Comparison of ENCODE assay signal across 8 cellular contexts in the genomic region with DNA sequence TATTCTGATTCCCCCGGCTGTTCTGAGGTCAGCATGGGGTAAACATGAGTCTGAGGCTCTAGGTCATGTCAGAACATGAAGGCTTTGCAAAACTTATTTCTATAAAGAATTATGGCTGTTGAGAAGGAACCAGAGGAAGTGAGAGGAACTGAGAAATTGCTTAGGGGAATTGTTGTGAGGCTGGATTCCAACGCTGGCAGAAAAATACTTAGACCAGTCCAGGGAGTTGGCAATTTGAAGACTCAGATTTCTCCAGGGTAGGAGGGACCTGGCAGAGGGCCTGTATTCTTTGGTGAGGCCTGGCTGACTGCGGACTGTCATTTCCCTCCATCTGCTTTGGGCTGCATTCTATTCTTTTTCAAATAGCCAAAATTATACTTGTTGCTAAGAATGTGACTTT.
DNase-seq lines count a peak whose midpoint lies in the region; ATAC-seq and TF ChIP-seq lines count a peak whose summit lies in the region.

No MANE protein-coding gene starts in this region.

- H3K36me3 ChIP-seq in SK-N-MC (ENCODE audit: insufficient read depth, low read length): peaks cover 10% of the 10 kb centered on the region; the same call in 1 of the 2 replicates
- no peaks in the 10 kb centered on the region for H3K36me3 ChIP-seq in Karpas-422 (ENCODE audit: insufficient read depth, low read length)

- no peaks in the 10 kb centered on the region for H3K4me1 Mint-ChIP-seq in activated CD8-positive, alpha-beta T cell treated with anti-CD3 and anti-CD28 coated beads for 36 hours (ENCODE audit: low read depth)
- H3K4me1 Mint-ChIP-seq in natural killer cell treated with Interleukin-12 subunit alpha and Interleukin-12 subunit beta and Interleukin-15 and Interleukin-18, amount 100 ng/mL, for 72 hours (ENCODE audit: low read depth in 2 of 2): no peaks in the 10 kb centered on the region

- H2AFZ ChIP-seq in Karpas-422 (ENCODE audit: low read length): no peak overlapping the region

- no peaks in the 10 kb centered on the region for H3K79me2 ChIP-seq in Karpas-422 (ENCODE audit: low read length)

- H3K27me3 ChIP-seq in Karpas-422 (ENCODE audit: low read length): no peaks in the 10 kb centered on the region

- no peaks in the 10 kb centered on the region for H3K4me1 ChIP-seq in Karpas-422 (ENCODE audit: low read length)

- TF ChIP-seq CTCF in omental fat pad (IDR thresholded peaks at IDR 0.05): no peak
- no peak for TF ChIP-seq CTCF in activated CD8-positive, alpha-beta T cell treated with anti-CD3 and anti-CD28 coated beads for 36 hours (IDR thresholded peaks at IDR 0.05)

- H3K27ac Mint-ChIP-seq in activated CD8-positive, alpha-beta T cell treated with anti-CD3 and anti-CD28 coated beads for 36 hours: no peak overlapping the region
- no peak overlapping the region for H3K27ac Mint-ChIP-seq in natural killer cell treated with Interleukin-12 subunit alpha and Interleukin-12 subunit beta and Interleukin-15 and Interleukin-18, amount 100 ng/mL, for 72 hours

- H3K9me2 ChIP-seq in Karpas-422 (replicated peaks; ENCODE audit: insufficient read depth, low read length): no peaks in the 10 kb centered on the region

- H3K4me2 ChIP-seq in Karpas-422 (ENCODE audit: low read depth, low read length, poor library complexity, severe bottlenecking): no peak overlapping the region

- peak overlapping the region; percentile 23; the same call in 1 of the 2 replicates for H3K27ac ChIP-seq in SK-N-MC
- H3K27ac ChIP-seq in Karpas-422 (ENCODE audit: low read length): no peak overlapping the region

- POLR2A ChIA-PET in activated CD8-positive, alpha-beta T cell treated with anti-CD3 and anti-CD28 coated beads for 36 hours (lab: Charles Lee): no interaction called here

- H3K27me3 Mint-ChIP-seq in activated CD8-positive, alpha-beta T cell treated with anti-CD3 and anti-CD28 coated beads for 36 hours: no peaks in the 10 kb centered on the region
- H3K27me3 Mint-ChIP-seq in natural killer cell treated with Interleukin-12 subunit alpha and Interleukin-12 subunit beta and Interleukin-15 and Interleukin-18, amount 100 ng/mL, for 72 hours: no peaks in the 10 kb centered on the region

- H3K36me3 Mint-ChIP-seq in activated CD8-positive, alpha-beta T cell treated with anti-CD3 and anti-CD28 coated beads for 36 hours (ENCODE audit: low read depth): no peaks in the 10 kb centered on the region
- no peaks in the 10 kb centered on the region for H3K36me3 Mint-ChIP-seq in natural killer cell treated with Interleukin-12 subunit alpha and Interleukin-12 subunit beta and Interleukin-15 and Interleukin-18, amount 100 ng/mL, for 72 hours

- H3K4me3 ChIP-seq in SK-N-MC (no peak overlapping the region), Karpas-422 (ENCODE audit: low read length) (no peak overlapping the region)

- no peaks in the 10 kb centered on the region for H3K9me3 Mint-ChIP-seq in activated CD8-positive, alpha-beta T cell treated with anti-CD3 and anti-CD28 coated beads for 36 hours
- no peaks in the 10 kb centered on the region for H3K9me3 Mint-ChIP-seq in natural killer cell treated with Interleukin-12 subunit alpha and Interleukin-12 subunit beta and Interleukin-15 and Interleukin-18, amount 100 ng/mL, for 72 hours

- H3K4me3 Mint-ChIP-seq in activated CD8-positive, alpha-beta T cell treated with anti-CD3 and anti-CD28 coated beads for 36 hours: no peak overlapping the region
- H3K4me3 Mint-ChIP-seq in natural killer cell treated with Interleukin-12 subunit alpha and Interleukin-12 subunit beta and Interleukin-15 and Interleukin-18, amount 100 ng/mL, for 72 hours: no peak overlapping the region

- no peaks in the 10 kb centered on the region; the same call in 1 of the 2 replicates for H3K9me3 ChIP-seq in SK-N-MC (ENCODE audit: low read depth, low read length)
- no peaks in the 10 kb centered on the region for H3K9me3 ChIP-seq in Karpas-422 (ENCODE audit: low read length)

- intact Hi-C loops in activated CD8-positive, alpha-beta T cell treated with anti-CD3 and anti-CD28 coated beads for 36 hours (cut with micrococcal nuclease): no loop called here

- DNase-seq in AG20443 (ENCODE audit: low spot score) (peak; percentile 60), SK-N-MC (ENCODE audit: low read depth, low spot score) (no peak), fibroblast of the conjunctiva (ENCODE audit: low read depth) (peak; percentile 61), omental fat pad (ENCODE audit: low spot score) (no peak), Karpas-422 (no peak)
- DNase-seq in activated CD8-positive, alpha-beta T cell treated with anti-CD3 and anti-CD28 coated beads for 36 hours: no peak
- DNase-seq in natural killer cell treated with Interleukin-12 subunit alpha and Interleukin-12 subunit beta and Interleukin-15 and Interleukin-18, amount 100 ng/mL, for 72 hours (ENCODE audit: low spot score): no peak

- ATAC-seq in omental fat pad (ENCODE audit: low FRiP score) (peak; percentile 86), HG03469 (IDR thresholded peaks at IDR 0.05; ENCODE audit: unreplicated experiment) (no peak)
- ATAC-seq in activated CD8-positive, alpha-beta T cell treated with anti-CD3 and anti-CD28 coated beads for 36 hours: no peak
- no peak for ATAC-seq in natural killer cell treated with Interleukin-12 subunit alpha and Interleukin-12 subunit beta and Interleukin-15 and Interleukin-18, amount 100 ng/mL, for 72 hours

- H3K9ac ChIP-seq in SK-N-MC (ENCODE audit: insufficient read length) (no peak overlapping the region), Karpas-422 (ENCODE audit: low read length) (no peak overlapping the region)

- CTCF ChIA-PET in activated CD8-positive, alpha-beta T cell treated with anti-CD3 and anti-CD28 coated beads for 36 hours (lab: Charles Lee): interaction anchor here (0.9 to 1.0 kb wide), 2 partner anchors 18 to 118 kb away, joined by 3 to 4 read pairs; no protein-coding TSS in a partner anchor

- no peaks in the 10 kb centered on the region for H4K20me1 ChIP-seq in Karpas-422 (ENCODE audit: insufficient read depth, low read depth, low read length)

Comparison
In these comparisons a context has a peak if more than half of its experiments do, and no peak if none do; other contexts are left out.
1. DNase-seq: peak in AG20443 (single experiment) and fibroblast of the conjunctiva (single experiment); none in SK-N-MC (single experiment), omental fat pad (single experiment), activated CD8-positive, alpha-beta T cell treated with anti-CD3 and anti-CD28 coated beads for 36 hours (single experiment), natural killer cell treated with Interleukin-12 subunit alpha and Interleukin-12 subunit beta and Interleukin-15 and Interleukin-18, amount 100 ng/mL, for 72 hours (single experiment) and Karpas-422 (single experiment).